In genomic region chr10:74589226-74589673, GRCh38 we compare ENCODE assay signal across 9 cellular contexts.
A peak's percentile ranks its signal among the peaks of the same experiment; 100 is the strongest.
DNase-seq lines count a peak whose midpoint lies in the region; ATAC-seq, FAIRE-seq and TF ChIP-seq lines count a peak whose summit lies in the region.
"Had no signal": no experiment of that assay in that cellular context is flagged by ENCODE, and none has a peak within 500 bp of the region (broad histone marks: within the 10 kb centered on the region; RNA-seq: fewer than 3 reads in every experiment).

No MANE protein-coding gene starts in this region.

- peak; percentile 27 for DNase-seq in GM13976 (ENCODE audit: low spot score)
- DNase-seq in NCI-H1694 (lab: John Stamatoyannopoulos, UW), result peak; percentile 98
- peak; percentile 20 to 69 (median 54) for DNase-seq in activated CD4-positive, CD25-positive, alpha-beta regulatory T cell (lab: John Stamatoyannopoulos, UW)
- DNase-seq in mammary epithelial cell, result peak; percentile 85
- peak; percentile 28 for DNase-seq in keratinocyte (ENCODE audit: low read depth, low spot score)
- DNase-seq in stimulated activated CD4-positive, alpha-beta T cell treated with anti-CD3 and anti-CD28 coated beads, Interleukin-1b, Interleukin-23, amount 100 ng/mL, for 4 hours (ENCODE audit: low read depth in 2 of 2), result peak; percentile 48 to 80
- no peak for DNase-seq in Calu3

- ATAC-seq in GM21367 (IDR thresholded peaks at IDR 0.05; ENCODE audit: unreplicated experiment), result no peak

- H3K27ac Mint-ChIP-seq in Calu3 (ENCODE audit: unreplicated experiment), result no peak overlapping the region

- no peaks in the 10 kb centered on the region for H3K9me1 ChIP-seq in keratinocyte (ENCODE audit: control insufficient read depth, extremely low read depth, insufficient read depth, low read length)

- H3K9me3 ChIP-seq in mammary epithelial cell (replicated peaks; ENCODE audit: insufficient read depth, low read length), result no peaks in the 10 kb centered on the region
- no peaks in the 10 kb centered on the region for H3K9me3 ChIP-seq in keratinocyte (ENCODE audit: control insufficient read depth, low read depth, low read length)

- no peak overlapping the region for H3K9ac ChIP-seq in mammary epithelial cell (ENCODE audit: insufficient read depth, low read length)
- no peak overlapping the region for H3K9ac ChIP-seq in keratinocyte (ENCODE audit: control insufficient read depth, extremely low read depth, insufficient read depth, low read length)

- no peaks in the 10 kb centered on the region for H3K36me3 Mint-ChIP-seq in Calu3 (ENCODE audit: insufficient read depth, unreplicated experiment)

- H3K9me3 Mint-ChIP-seq in Calu3 (ENCODE audit: low read depth, unreplicated experiment), result no peaks in the 10 kb centered on the region

- H3K4me1 ChIP-seq in mammary epithelial cell (ENCODE audit: insufficient read depth, low read length), result peaks cover 14% of the 10 kb centered on the region
- H3K4me1 ChIP-seq in keratinocyte (ENCODE audit: control insufficient read depth, extremely low read depth, insufficient read depth, low read length), result peaks cover 15% of the 10 kb centered on the region

- H3K27me3 Mint-ChIP-seq in Calu3 (ENCODE audit: unreplicated experiment), result no peaks in the 10 kb centered on the region

- no peak for TF ChIP-seq CTCF in GM13976 (IDR thresholded peaks at IDR 0.05; ENCODE audit: borderline replicate concordance, control extremely low read depth, extremely low read depth, insufficient read depth, missing control alignments)
- no peak for TF ChIP-seq CTCF in mammary epithelial cell (conservative IDR thresholded peaks at IDR 0.05 in 1 of 2, IDR thresholded peaks at IDR 0.05 in 1 of 2; ENCODE audit: extremely low read depth in 1 of 2, insufficient read depth in 1 of 2, low read depth in 1 of 2, low read length in 2 of 2)
- TF ChIP-seq CTCF in keratinocyte (optimal IDR thresholded peaks at IDR 0.05 in 1 of 3, IDR thresholded peaks at IDR 0.05 in 1 of 3, conservative IDR thresholded peaks at IDR 0.05 in 1 of 3; ENCODE audit: extremely low read depth in 1 of 3, insufficient read depth in 2 of 3, low read length in 3 of 3), result no peak
- no peak for TF ChIP-seq CTCF in Calu3 (IDR thresholded peaks at IDR 0.05; ENCODE audit: unreplicated experiment)

- H3K27me3 ChIP-seq in mammary epithelial cell (ENCODE audit: insufficient read depth, low read length) (no peaks in the 10 kb centered on the region), keratinocyte (ENCODE audit: control insufficient read depth, extremely low read depth, insufficient read depth, low read length) (no peaks in the 10 kb centered on the region)

- dilution Hi-C loops in mammary epithelial cell (cut with HindIII; ENCODE audit: low sequenced_read_pairs) (no loop called here), keratinocyte (cut with MboI; ENCODE audit: extremely low pct_ligation_motif_present, low sequenced_read_pairs) (no loop called here)

- H4K20me1 ChIP-seq in mammary epithelial cell (ENCODE audit: insufficient read depth, low read length) (no peaks in the 10 kb centered on the region), keratinocyte (ENCODE audit: control insufficient read depth, extremely low read depth, insufficient read depth, low read length) (no peaks in the 10 kb centered on the region)

- H2AFZ ChIP-seq in mammary epithelial cell (ENCODE audit: low read depth, low read length) (no peak overlapping the region), keratinocyte (ENCODE audit: control insufficient read depth, low read length) (no peak overlapping the region)

- H3K27ac ChIP-seq in mammary epithelial cell (ENCODE audit: insufficient read depth, low read depth, low read length) (peak overlapping the region; percentile 27), keratinocyte (ENCODE audit: control insufficient read depth, insufficient read depth, low read length) (peak overlapping the region; percentile 26)

- WGBS in mammary epithelial cell (ENCODE audit: low coverage, missing lambda C conversion rate), result 28% methylated on average over 5 of the region's 6 CpGs

- BruUV-seq in mammary epithelial cell (replicated peaks; lab: Mats Ljungman, UMichigan), result no TSS peak
- BruUV-seq in Calu3 (replicated peaks; lab: Mats Ljungman, UMichigan), result no TSS peak

- in situ Hi-C loops in GM13976 (cut with MboI; ENCODE audit: low sequenced_read_pairs, unreplicated experiment), result no loop called here
- in situ Hi-C loops in mammary epithelial cell (cut with MboI; ENCODE audit: low sequenced_read_pairs in 2 of 2), result no loop called here

- no peak for FAIRE-seq in keratinocyte (lab: Jason Lieb, UNC)
- FAIRE-seq: TTC549 had no signal

- intact Hi-C loops in mammary epithelial cell (cut with micrococcal nuclease) (no loop called here), Calu3 (cut with micrococcal nuclease; ENCODE audit: unreplicated experiment) (no loop called here)

- CTCF ChIA-PET in mammary epithelial cell (lab: Charles Lee; ENCODE audit: low non-redundant PET), result no interaction called here
- CTCF ChIA-PET in Calu3 (lab: Charles Lee), result no interaction called here

- peaks cover 11% of the 10 kb centered on the region for H3K4me1 Mint-ChIP-seq in Calu3 (ENCODE audit: low read depth, unreplicated experiment)

- no peak overlapping the region for H3K4me3 Mint-ChIP-seq in Calu3 (ENCODE audit: low read depth, unreplicated experiment)

- H3K79me2 ChIP-seq in mammary epithelial cell (ENCODE audit: insufficient read depth, low read length) (no peaks in the 10 kb centered on the region), keratinocyte (ENCODE audit: control insufficient read depth, insufficient read depth, low read length) (no peaks in the 10 kb centered on the region)

- H3K4me2 ChIP-seq in mammary epithelial cell (ENCODE audit: insufficient read depth, low read depth, low read length) (peak overlapping the region; percentile 10), keratinocyte (ENCODE audit: control insufficient read depth, extremely low read depth, insufficient read depth, low read depth, low read length) (no peak overlapping the region)

- H3K4me3 ChIP-seq in mammary epithelial cell (replicated peaks in 1 of 3; ENCODE audit: insufficient read depth in 1 of 3, low read depth in 2 of 3, low read length in 3 of 3) (no peak overlapping the region), keratinocyte (ENCODE audit: control insufficient read depth in 2 of 3, extremely low read depth in 1 of 3, insufficient read depth in 2 of 3, low read depth in 1 of 3, low read length in 3 of 3) (no peak overlapping the region)

- H3K36me3 ChIP-seq in mammary epithelial cell (ENCODE audit: insufficient read depth, low read length) (peaks cover 6% of the 10 kb centered on the region), keratinocyte (ENCODE audit: control insufficient read depth in 2 of 2, extremely low read depth in 1 of 2, insufficient read depth in 2 of 2, low read length in 2 of 2) (peaks cover 2 to 10% of the 10 kb centered on the region in 2 experiments)
